ENCODE assay signal across 21 cellular contexts in the genomic region with DNA sequence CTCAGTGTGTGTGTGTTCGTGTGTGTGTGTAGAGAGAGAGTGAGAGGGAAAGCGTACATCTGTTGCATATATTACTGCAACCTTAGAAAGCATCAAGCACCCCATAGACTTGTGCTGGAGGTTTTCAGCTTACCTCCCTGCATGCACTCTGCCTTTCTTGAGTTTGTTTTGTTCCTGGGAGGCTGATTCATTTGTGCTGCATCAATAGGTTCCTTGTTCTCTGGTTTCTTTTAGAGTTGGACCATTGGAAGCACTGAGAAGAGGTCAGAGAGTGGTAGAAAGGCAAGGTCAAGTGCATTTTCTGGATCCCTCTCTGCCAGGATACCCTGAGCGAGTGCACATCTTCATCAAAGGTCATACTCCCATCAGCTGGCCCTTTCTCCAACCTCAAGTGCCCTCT.
"Had no signal": no experiment of that assay in that cellular context is flagged by ENCODE, and none has a peak within 500 bp of the region (broad histone marks: within the 10 kb centered on the region; RNA-seq: fewer than 3 reads in every experiment).

No MANE protein-coding gene starts in this region.

- DNase-seq: activated B cell treated with CpG ODN at 0.5 μM for 24 hours; activated CD4-positive, alpha-beta T cell treated with anti-CD3 and anti-CD28 coated beads, Interleukin-2, amount 50 U/mL, for 1 hour; activated CD8-positive, alpha-beta T cell treated with anti-CD3 and anti-CD28 coated beads for 36 hours; activated naive CD8-positive, alpha-beta T cell treated with anti-CD3 and anti-CD28 coated beads, Interleukin-2, amount 50 U/mL, for 24 hours; activated T-cell treated with anti-CD3 and anti-CD28 coated beads, Interleukin-2, amount 50 U/mL, for 4 hours; amygdala; dermis blood vessel endothelial cell; effector CD4-positive, alpha-beta T cell; glutamatergic neuron; islet precursor cell; left cardiac atrium; naive thymus-derived CD8-positive, alpha-beta T cell; right lobe of liver; stimulated activated CD4-positive, alpha-beta T cell treated with anti-CD3 and anti-CD28 coated beads, Interleukin-2, amount 100 ng/mL, for 48 hours; stimulated activated naive CD8-positive, alpha-beta T cell treated with anti-CD3 and anti-CD28 coated beads, Interleukin-15, Interleukin-2, amounts not matched to agents 100 U/mL and 50 U/mL, for 24 hours; testis; transverse colon had no signal

- H3K36me3 Mint-ChIP-seq: activated naive CD4-positive, alpha-beta T cell treated with anti-CD3 and anti-CD28 coated beads, Interleukin-2, amount 50 U/mL, for 24 hours; memory B cell had no signal

- H3K9me3 ChIP-seq: right lobe of liver, testis had no signal

- H3K4me3 ChIP-seq: right lobe of liver, testis, transverse colon had no signal

- H3K9me3 Mint-ChIP-seq: central memory CD8-positive, alpha-beta T cell had no signal

- H3K27me3 ChIP-seq: right lobe of liver, testis, transverse colon had no signal

- H3K27ac ChIP-seq: right lobe of liver, testis, transverse colon had no signal

- H3K36me3 ChIP-seq: right lobe of liver, transverse colon had no signal

- H3K27ac Mint-ChIP-seq: activated B cell treated with CpG ODN at 0.5 μM for 24 hours; activated CD8-positive, alpha-beta T cell treated with anti-CD3 and anti-CD28 coated beads for 36 hours; activated naive CD4-positive, alpha-beta T cell treated with anti-CD3 and anti-CD28 coated beads, Interleukin-2, amount 50 U/mL, for 24 hours; activated naive CD8-positive, alpha-beta T cell treated with anti-CD3 and anti-CD28 coated beads, Interleukin-2, amount 50 U/mL, for 24 hours; activated T-helper 2 cell treated with anti-CD3 and anti-CD28 coated beads, Interferon-gamma antibody, Interleukin-2, Interleukin-4, amounts not matched to agents 10 μg/mL and 5 μg/mL and 100 μg/mL, durations not matched to agents 14 hours and 24 hours and 36 hours; memory B cell; naive thymus-derived CD8-positive, alpha-beta T cell had no signal

- H3K4me1 ChIP-seq: right lobe of liver, testis, transverse colon had no signal

- H3K4me3 Mint-ChIP-seq: activated B cell treated with CpG ODN at 0.5 μM for 24 hours; activated CD8-positive, alpha-beta T cell treated with anti-CD3 and anti-CD28 coated beads for 36 hours; activated naive CD4-positive, alpha-beta T cell treated with anti-CD3 and anti-CD28 coated beads, Interleukin-2, amount 50 U/mL, for 24 hours; activated naive CD8-positive, alpha-beta T cell treated with anti-CD3 and anti-CD28 coated beads, Interleukin-2, amount 50 U/mL, for 24 hours; activated T-cell treated with anti-CD3 and anti-CD28 coated beads, Interleukin-2, amount 50 U/mL, for 4 hours; central memory CD8-positive, alpha-beta T cell; memory B cell; naive thymus-derived CD8-positive, alpha-beta T cell had no signal

- ATAC-seq: activated CD8-positive, alpha-beta T cell treated with anti-CD3 and anti-CD28 coated beads for 36 hours; activated naive CD8-positive, alpha-beta T cell treated with anti-CD3 and anti-CD28 coated beads, Interleukin-2, amount 50 U/mL, for 24 hours; activated T-cell treated with anti-CD3 and anti-CD28 coated beads, Interleukin-2, amount 50 U/mL, for 4 hours; left cardiac atrium; naive thymus-derived CD8-positive, alpha-beta T cell; right lobe of liver; stimulated activated naive CD8-positive, alpha-beta T cell treated with anti-CD3 and anti-CD28 coated beads, Interleukin-15, Interleukin-2, amounts not matched to agents 100 U/mL and 50 U/mL, for 24 hours had no signal

- H3K4me1 Mint-ChIP-seq: activated B cell treated with CpG ODN at 0.5 μM for 24 hours; activated naive CD4-positive, alpha-beta T cell treated with anti-CD3 and anti-CD28 coated beads, Interleukin-2, amount 50 U/mL, for 24 hours; activated naive CD8-positive, alpha-beta T cell treated with anti-CD3 and anti-CD28 coated beads, Interleukin-2, amount 50 U/mL, for 24 hours; central memory CD8-positive, alpha-beta T cell; memory B cell; naive thymus-derived CD8-positive, alpha-beta T cell had no signal
